In genomic region chr3:5428607-5429516, GRCh38 we compare ENCODE assay signal across 1 cellular context.
A peak's percentile ranks its signal among the peaks of the same experiment; 100 is the strongest.
TF ChIP-seq lines count a peak whose summit lies in the region.

No MANE protein-coding gene starts in this region.

TF ChIP-seq in K562, 482 proteins besides CTCF, POLR2A, EP300 and RAD21 (continued from another document and continues in another):
- TF ChIP-seq ZNF655 (CRISPR knock-in tag; IDR thresholded peaks at IDR 0.05) (no peak), ZBTB26 (CRISPR knock-in tag; IDR thresholded peaks at IDR 0.05) (peak; percentile 69), ZFPM2 (CRISPR knock-in tag; IDR thresholded peaks at IDR 0.05) (no peak), MLLT1 (IDR thresholded peaks at IDR 0.05) (no peak; a peak in 2 of 4 replicates), CHD2 (IDR thresholded peaks at IDR 0.05; ENCODE audit: low read depth, low read length) (peak; percentile 63), RB1 (IDR thresholded peaks at IDR 0.05; ENCODE audit: low read depth) (0 out of 2 replicates have a peak, but pooled peaks have one; percentile 52), NONO (IDR thresholded peaks at IDR 0.05; ENCODE audit: low read depth in 2 of 2, low read length in 1 of 2) (peak in 1 of 2 experiments; percentile 94; a peak in 2 of 4 replicates), NEUROD1 (IDR thresholded peaks at IDR 0.05; ENCODE audit: borderline replicate concordance, low read depth, low read length, partially characterized antibody) (peak; percentile 97), ERF (CRISPR knock-in tag; IDR thresholded peaks at IDR 0.05) (no peak; the same call in 1 of the 2 replicates), NFATC3 (IDR thresholded peaks at IDR 0.05) (peak; percentile 99), TAF1 (IDR thresholded peaks at IDR 0.05; ENCODE audit: control insufficient read depth, extremely low read depth, insufficient read depth, low read length, severe bottlenecking) (peak; percentile 56), ZNF316 (IDR thresholded peaks at IDR 0.05) (peak; percentile 96), THRB (CRISPR knock-in tag; conservative IDR thresholded peaks at IDR 0.05) (peak; percentile 94), CHAMP1 (IDR thresholded peaks at IDR 0.05) (peak; percentile 98), FOXK2 (conservative IDR thresholded peaks at IDR 0.05 in 1 of 2, IDR thresholded peaks at IDR 0.05 in 1 of 2; ENCODE audit: low read depth in 2 of 2) (peak; percentile 31 to 67; a peak in 3 of 4 replicates), STAT5A (IDR thresholded peaks at IDR 0.05; ENCODE audit: borderline replicate concordance, low read length) (peak; percentile 98), SP1 (CRISPR knock-in tag; IDR thresholded peaks at IDR 0.05) (peak; percentile 78), ZNF583 (CRISPR knock-in tag; IDR thresholded peaks at IDR 0.05) (peak; percentile 10; the same call in 1 of the 2 replicates), MTA2 (IDR thresholded peaks at IDR 0.05; ENCODE audit: low read depth) (peak; percentile 99), ZNF57 (CRISPR knock-in tag; IDR thresholded peaks at IDR 0.05) (peak; percentile 87), ATF2 (CRISPR knock-in tag; IDR thresholded peaks at IDR 0.05) (no peak), RBM34 (IDR thresholded peaks at IDR 0.05; ENCODE audit: borderline replicate concordance, insufficient read depth, low read length) (no peak), MYNN (IDR thresholded peaks at IDR 0.05) (peak; percentile 94), MYNN (CRISPR knock-in tag; IDR thresholded peaks at IDR 0.05) (no peak), MIER1 (IDR thresholded peaks at IDR 0.05; ENCODE audit: low read depth) (no peak), NR2F6 (CRISPR knock-in tag; IDR thresholded peaks at IDR 0.05) (0 out of 2 replicates have a peak, but pooled peaks have one; percentile 83), RAD51 (IDR thresholded peaks at IDR 0.05; ENCODE audit: borderline replicate concordance, low read depth) (peak; percentile 67; the same call in 1 of the 2 replicates), LEF1 (IDR thresholded peaks at IDR 0.05) (peak; percentile 100), TOE1 (IDR thresholded peaks at IDR 0.05; ENCODE audit: borderline replicate concordance) (peak; percentile 88), TOE1 (CRISPR knock-in tag; IDR thresholded peaks at IDR 0.05; ENCODE audit: borderline replicate concordance, low read depth) (no peak), BRCA1 (IDR thresholded peaks at IDR 0.05) (no peak), BRCA1 (CRISPR knock-in tag; IDR thresholded peaks at IDR 0.05) (no peak), TBP (optimal IDR thresholded peaks at IDR 0.05; ENCODE audit: low read depth, low read length) (peak; percentile 47), ZNF717 (CRISPR knock-in tag; IDR thresholded peaks at IDR 0.05) (peak; percentile 78; the same call in 1 of the 2 replicates), HDGF (IDR thresholded peaks at IDR 0.05) (peak; percentile 75), CHD4 (IDR thresholded peaks at IDR 0.05; ENCODE audit: insufficient read depth, insufficient replicate concordance, low read depth, low read length, poor library complexity, severe bottlenecking) (peak; percentile 77), ID3 (CRISPR knock-in tag; IDR thresholded peaks at IDR 0.05) (no peak), ID3 (tag; IDR thresholded peaks at IDR 0.05) (peak; percentile 76; the same call in 1 of the 2 replicates), RNF2 (IDR thresholded peaks at IDR 0.05) (peak; percentile 100), PHB2 (IDR thresholded peaks at IDR 0.05; ENCODE audit: low read depth) (peak; percentile 93), ARID1B (IDR thresholded peaks at IDR 0.05) (peak; percentile 100), ELK3 (CRISPR knock-in tag; IDR thresholded peaks at IDR 0.05) (peak; percentile 80), ARID3A (IDR thresholded peaks at IDR 0.05; ENCODE audit: borderline replicate concordance, low read depth, low read length) (peak; percentile 99), ZBTB9 (CRISPR knock-in tag; IDR thresholded peaks at IDR 0.05) (peak; percentile 91), BHLHE40 (IDR thresholded peaks at IDR 0.05; ENCODE audit: low read length) (peak; percentile 100), CREB3L1 (IDR thresholded peaks at IDR 0.05; ENCODE audit: borderline replicate concordance, low read depth) (0 out of 2 replicates have a peak, but pooled peaks have one; percentile 27), EGR1 (conservative IDR thresholded peaks at IDR 0.05) (peak; percentile 67), MAX (CRISPR knock-in tag; IDR thresholded peaks at IDR 0.05) (peak; percentile 51; the same call in 1 of the 2 replicates), POLR2G (IDR thresholded peaks at IDR 0.05; ENCODE audit: low read depth, low read length) (no peak), MEIS2 (IDR thresholded peaks at IDR 0.05; ENCODE audit: partially characterized antibody) (peak; percentile 100)
